8 cellular contexts compared by ENCODE assay signal in the genomic region with DNA sequence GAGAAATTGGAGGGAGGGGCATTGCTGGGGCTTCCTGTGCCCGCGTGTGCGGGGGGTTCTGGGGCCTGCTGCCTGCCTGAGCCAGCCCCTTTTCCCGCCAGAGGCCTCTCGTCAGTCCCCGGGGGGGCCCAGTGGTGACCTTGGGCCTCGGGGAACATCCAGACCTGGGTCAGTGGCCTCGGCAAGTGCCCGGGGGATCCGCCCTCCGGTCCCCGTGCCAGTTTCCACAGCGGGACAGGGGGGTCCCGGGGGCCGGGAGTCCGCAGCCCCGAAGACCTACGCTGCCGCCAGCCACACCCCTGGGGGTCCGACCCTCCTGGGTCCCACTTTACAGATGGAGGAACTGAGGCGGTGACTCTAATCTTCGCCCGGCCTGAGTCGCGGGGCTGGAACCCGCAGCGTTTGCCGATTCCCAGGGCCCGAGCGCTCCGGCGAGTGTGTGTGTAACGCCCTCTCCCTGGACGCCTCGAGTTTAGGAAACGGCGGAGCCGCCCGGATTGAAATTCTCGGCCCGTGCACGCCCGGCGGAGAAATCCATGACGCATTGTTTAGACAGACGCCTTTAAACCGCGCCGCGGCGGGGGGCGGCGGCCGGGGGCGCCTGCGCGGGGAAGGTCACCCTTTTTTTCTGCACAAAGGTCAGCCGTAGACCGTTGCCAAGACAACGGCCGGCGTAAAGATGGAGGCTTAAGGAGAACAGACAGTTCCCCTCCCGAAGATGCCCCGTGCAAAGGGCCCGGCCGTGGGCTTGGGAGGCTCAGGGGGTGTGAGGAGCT. TPM values are rescaled to one million over a fixed set of nuclear protein-coding genes. Genes with fewer than 3 reads are reported as not detected.
DNase-seq lines count a peak whose midpoint lies in the region; ATAC-seq, FAIRE-seq and TF ChIP-seq lines count a peak whose summit lies in the region.

No MANE protein-coding gene starts in this region.

- no peaks in the 10 kb centered on the region for H3K4me1 Mint-ChIP-seq in activated CD8-positive, alpha-beta memory T cell treated with anti-CD3 and anti-CD28 coated beads, Interleukin-2, amount 10 ng/mL, durations not matched to agents 7 days and 5 days

- FAIRE-seq in HepG2 (lab: Jason Lieb, UNC) = no peak

- no peaks in the 10 kb centered on the region for H3K36me3 Mint-ChIP-seq in activated CD8-positive, alpha-beta memory T cell treated with anti-CD3 and anti-CD28 coated beads, Interleukin-2, amount 10 ng/mL, durations not matched to agents 7 days and 5 days

- POLR2A ChIA-PET in SK-N-SH (lab: Yijun Ruan, JAX) (no interaction called here), HepG2 (lab: Yijun Ruan, JAX) (interaction anchor here (0.8 to 2.2 kb wide), 3 partner anchors 17 to 40 kb away, joined by 3 to 5 read pairs (median 4); no protein-coding TSS in a partner anchor)

- peaks cover 27% of the 10 kb centered on the region for H3K27me3 Mint-ChIP-seq in activated CD8-positive, alpha-beta memory T cell treated with anti-CD3 and anti-CD28 coated beads, Interleukin-2, amount 10 ng/mL, durations not matched to agents 7 days and 5 days

- intact Hi-C loops in HepG2 (cut with micrococcal nuclease; ENCODE audit: unreplicated experiment) = no loop called here

- peak overlapping the region in 1 of 2 experiments; percentile 29; a peak in 3 of 4 replicates for H3K4me3 ChIP-seq in SK-N-SH (ENCODE audit: low read depth in 2 of 2, low read length in 1 of 2)
- H3K4me3 ChIP-seq in coronary artery = peak overlapping the region; percentile 60
- H3K4me3 ChIP-seq in HepG2 (replicated peaks in 1 of 3; ENCODE audit: insufficient read depth in 1 of 3, low read depth in 2 of 3, low read length in 3 of 3) = peak overlapping the region; percentile 35 to 71 (median 48); a peak in 5 of 6 replicates

- no peak overlapping the region for H3K27ac ChIP-seq in SK-N-SH (ENCODE audit: low read depth in 2 of 2, low read length in 1 of 2)
- no peak overlapping the region for H3K27ac ChIP-seq in coronary artery
- H3K27ac ChIP-seq in HepG2 (ENCODE audit: extremely low read length, insufficient read depth, low read length) = peak overlapping the region; percentile 63

- H3K9me3 ChIP-seq in SK-N-SH (no peaks in the 10 kb centered on the region), HepG2 (ENCODE audit: low read length) (no peaks in the 10 kb centered on the region)

- TF ChIP-seq RAD21 in SK-N-SH (IDR thresholded peaks at IDR 0.05; ENCODE audit: low read length) = no peak
- TF ChIP-seq RAD21 in HepG2 (CRISPR knock-in tag; IDR thresholded peaks at IDR 0.05) = 0 out of 2 replicates have a peak, but pooled peaks have one; percentile 5

- CTCF ChIA-PET in activated CD8-positive, alpha-beta memory T cell treated with anti-CD3 and anti-CD28 coated beads, Interleukin-2, amount 10 ng/mL, durations not matched to agents 7 days and 5 days (lab: Charles Lee) = interaction anchor here (0.7 kb wide), 1 partner anchor 11 kb away, joined by 3 read pairs; no protein-coding TSS in a partner anchor
- CTCF ChIA-PET in SK-N-SH (lab: Yijun Ruan, JAX) = interaction anchor here (1.3 to 1.5 kb wide), 3 partner anchors 9 to 36 kb away, joined by 3 to 17 read pairs (median 3); no protein-coding TSS in a partner anchor
- CTCF ChIA-PET in HepG2 (lab: Yijun Ruan, JAX; ENCODE audit: low intra/inter-chr PET ratio, low total read pairs) = no interaction called here

- no peaks in the 10 kb centered on the region for H3K79me2 ChIP-seq in SK-N-SH (ENCODE audit: insufficient read depth)
- H3K79me2 ChIP-seq in HepG2 (ENCODE audit: insufficient read depth, low read length) = no peaks in the 10 kb centered on the region

- WGBS in SK-N-SH (ENCODE audit: low lambda C conversion rate) = 23% methylated on average over 44 of the region's 66 CpGs
- WGBS in HepG2 (ENCODE audit: low lambda C conversion rate) = 3% methylated on average over 18 of the region's 66 CpGs

- ATAC-seq in activated CD8-positive, alpha-beta memory T cell treated with anti-CD3 and anti-CD28 coated beads, Interleukin-2, amount 10 ng/mL, durations not matched to agents 7 days and 5 days = no peak
- ATAC-seq in HepG2 = peak; percentile 73
- ATAC-seq in GM19328 (IDR thresholded peaks at IDR 0.05; ENCODE audit: unreplicated experiment) = no peak

- H3K36me3 ChIP-seq in SK-N-SH (replicated peaks in 1 of 2; ENCODE audit: control insufficient read depth in 1 of 2, insufficient read depth in 2 of 2, low read length in 1 of 2) (no peaks in the 10 kb centered on the region), HepG2 (replicated peaks in 1 of 2; ENCODE audit: control insufficient read depth in 1 of 2, insufficient read depth in 2 of 2, low read length in 2 of 2) (no peaks in the 10 kb centered on the region)

- peak overlapping the region; percentile 63; the same call in 1 of the 2 replicates for H3K4me2 ChIP-seq in SK-N-SH
- H3K4me2 ChIP-seq in HepG2 (ENCODE audit: low read depth, low read length) = peak overlapping the region; percentile 75

- peak overlapping the region; percentile 84; the same call in 1 of the 2 replicates for H2AFZ ChIP-seq in SK-N-SH (ENCODE audit: low read depth)
- H2AFZ ChIP-seq in HepG2 (ENCODE audit: low read length) = no peak overlapping the region

- in situ Hi-C loops in HepG2 (cut with HindIII; ENCODE audit: extremely low pct_ligation_motif_present, low pct_unique_long_range_greater_than_20kb) = no loop called here

- TF ChIP-seq EP300 in SK-N-SH (IDR thresholded peaks at IDR 0.05; ENCODE audit: borderline replicate concordance in 1 of 2, low read depth in 1 of 2, low read length in 1 of 2) (no peak), HepG2 (IDR thresholded peaks at IDR 0.05; ENCODE audit: low read depth in 2 of 2, low read length in 2 of 2) (peak; percentile 16 to 53; a peak in 2 of 4 replicates), HepG2 (CRISPR knock-in tag; IDR thresholded peaks at IDR 0.05; ENCODE audit: borderline replicate concordance) (peak; percentile 22; the same call in 1 of the 2 replicates)

- no peaks in the 10 kb centered on the region for H3K9me3 Mint-ChIP-seq in activated CD8-positive, alpha-beta memory T cell treated with anti-CD3 and anti-CD28 coated beads, Interleukin-2, amount 10 ng/mL, durations not matched to agents 7 days and 5 days (ENCODE audit: low read depth)

- H3K4me1 ChIP-seq in SK-N-SH (ENCODE audit: control insufficient read depth in 1 of 2, insufficient read depth in 2 of 2, low read depth in 1 of 2, low read length in 1 of 2) (no peaks in the 10 kb centered on the region; a peak in 1 of 4 replicates), HepG2 (ENCODE audit: insufficient read depth, low read length) (peaks cover 51% of the 10 kb centered on the region)

- H3K9ac ChIP-seq in SK-N-SH = 0 out of 2 replicates have a peak overlapping the region, but pooled peaks have one; percentile 28
- H3K9ac ChIP-seq in HepG2 (ENCODE audit: insufficient read depth, low read depth, low read length) = peak overlapping the region; percentile 71

- no peak for TF ChIP-seq CTCF in SK-N-SH (IDR thresholded peaks at IDR 0.05)
- TF ChIP-seq CTCF in coronary artery (IDR thresholded peaks at IDR 0.05) = no peak
- no peak for TF ChIP-seq CTCF in HepG2 (CRISPR knock-in tag; IDR thresholded peaks at IDR 0.05)

- 0 out of 4 replicates have a peak, but pooled peaks of 1 of the 2 experiments have one; percentile 48 for TF ChIP-seq POLR2A in HepG2 (IDR thresholded peaks at IDR 0.05; ENCODE audit: insufficient read depth in 1 of 2, low read depth in 2 of 2, low read length in 2 of 2)

- no peaks in the 10 kb centered on the region for H3K27me3 ChIP-seq in SK-N-SH (ENCODE audit: insufficient read depth)
- no peaks in the 10 kb centered on the region; a peak in 2 of 5 replicates for H3K27me3 ChIP-seq in HepG2 (ENCODE audit: control insufficient read depth in 1 of 2, insufficient read depth in 2 of 2, low read length in 2 of 2)

- H4K20me1 ChIP-seq in SK-N-SH (ENCODE audit: insufficient read depth) (no peaks in the 10 kb centered on the region), HepG2 (ENCODE audit: insufficient read depth, low read length) (no peaks in the 10 kb centered on the region)

- peaks cover 3% of the 10 kb centered on the region for H3F3A ChIP-seq in SK-N-SH (replicated peaks; ENCODE audit: insufficient read depth)

- H3K27ac Mint-ChIP-seq in activated CD8-positive, alpha-beta memory T cell treated with anti-CD3 and anti-CD28 coated beads, Interleukin-2, amount 10 ng/mL, durations not matched to agents 7 days and 5 days = no peak overlapping the region

- H3K4me3 Mint-ChIP-seq in activated CD8-positive, alpha-beta memory T cell treated with anti-CD3 and anti-CD28 coated beads, Interleukin-2, amount 10 ng/mL, durations not matched to agents 7 days and 5 days = no peak overlapping the region

- peak; percentile 69 for DNase-seq in activated CD8-positive, alpha-beta memory T cell treated with anti-CD3 and anti-CD28 coated beads for 24 hours
- no peak for DNase-seq in activated CD8-positive, alpha-beta memory T cell treated with anti-CD3 and anti-CD28 coated beads, Interleukin-2, amount 10 ng/mL, durations not matched to agents 7 days and 5 days
- peak; percentile 84 for DNase-seq in SK-N-SH
- peak; percentile 82 for DNase-seq in coronary artery (ENCODE audit: low spot score)
- peak; percentile 82 for DNase-seq in HepG2 (ENCODE audit: low spot score)
- DNase-seq in stimulated activated CD8-positive, alpha-beta memory T cell treated with anti-CD3 and anti-CD28 coated beads, Interleukin-4, amount 100 ng/mL, for 24 hours (ENCODE audit: low read depth) = peak; percentile 22
- no peak for DNase-seq in NCI-H187 treated with DMSO at 0.1 percent for 48 hours (lab: John Stamatoyannopoulos, UW)

- H3K9me2 ChIP-seq in SK-N-SH = no peaks in the 10 kb centered on the region

- BruUV-seq in HepG2 (replicated peaks; lab: Mats Ljungman, UMichigan) = TSS peak; percentile 91

RNA-seq across cellular contexts. Expression of a gene that starts 39.3 kb away (rescaled TPM):
- total RNA-seq in activated CD8-positive, alpha-beta memory T cell treated with anti-CD3 and anti-CD28 coated beads, Interleukin-2, amount 10 ng/mL, durations not matched to agents 7 days and 5 days = not detected
- 0.67 and 1.1 TPM in 2 replicates for polyA plus RNA-seq in SK-N-SH (2012; rRNA removed)
- 0.39 and 0.63 TPM in 2 replicates for polyA plus RNA-seq in SK-N-SH (2012; cell fraction: cytosol; rRNA removed)
- 0.33 and 0.44 TPM in 2 replicates for polyA plus RNA-seq in SK-N-SH (2012; cell fraction: nucleus; rRNA removed)
- total RNA-seq in HepG2 (2016; rRNA removed; fragmentation: Illumina TruSeq; extraction: Trizol) = 4.3 and 9.9 TPM in 2 replicates
- 15.0 and 18.4 TPM in 2 replicates for total RNA-seq in HepG2 (2016; cell fraction: cytosol; rRNA removed; fragmentation: Illumina TruSeq; extraction: Trizol; ENCODE audit: low read depth)
- 5.2 and 11.1 TPM in 2 replicates for total RNA-seq in HepG2 (2016; cell fraction: insoluble cytoplasmic fraction; rRNA removed; fragmentation: Illumina TruSeq; extraction: Trizol)
- 27.1 and 33.2 TPM in 2 replicates for total RNA-seq in HepG2 (2016; cell fraction: membrane; rRNA removed; fragmentation: Illumina TruSeq; extraction: Trizol)
- 3.7 and 6.5 TPM in 2 replicates for total RNA-seq in HepG2 (2016; cell fraction: nucleus; rRNA removed; fragmentation: Illumina TruSeq; extraction: Trizol)
- 6.0 and 11.1 TPM in 2 replicates for polyA plus RNA-seq in HepG2 (2011; rRNA removed)
- 7.3 and 14.1 TPM in 2 replicates for polyA plus RNA-seq in HepG2 (2011; cell fraction: cytosol; rRNA removed)
- 17.9 and 19.5 TPM in 2 replicates for polyA plus RNA-seq in HepG2 (2011; cell fraction: nucleus; rRNA removed)
- polyA plus RNA-seq in HepG2 (2012) = 6.4 and 6.8 TPM in 2 replicates
- polyA plus RNA-seq in HepG2 (2016; cell fraction: cytosol; fragmentation: Illumina TruSeq; extraction: Trizol; ENCODE audit: low read depth) = 17.9 and 19.1 TPM in 2 replicates
- polyA plus RNA-seq in HepG2 (2016; cell fraction: insoluble cytoplasmic fraction; fragmentation: Illumina TruSeq; extraction: Trizol; ENCODE audit: low read depth) = 7.9 and 11.2 TPM in 2 replicates
- polyA plus RNA-seq in HepG2 (2016; cell fraction: membrane; fragmentation: Illumina TruSeq; extraction: Trizol; ENCODE audit: low read depth) = 27.7 and 33.0 TPM in 2 replicates
- 11.7 and 13.4 TPM in 2 replicates for polyA plus RNA-seq in HepG2 (2016; cell fraction: nucleus; fragmentation: Illumina TruSeq; extraction: Trizol; ENCODE audit: insufficient read depth, low read depth)
- 0.28 and 20.0 TPM in 2 replicates for polyA minus RNA-seq in HepG2 (2011; rRNA and poly(A)+ RNA removed; ENCODE audit: low replicate concordance)
- polyA minus RNA-seq in HepG2 (2011; cell fraction: cytosol; rRNA and poly(A)+ RNA removed) = 23.0 and 23.8 TPM in 2 replicates
- polyA minus RNA-seq in HepG2 (2011; cell fraction: nucleus; rRNA and poly(A)+ RNA removed) = 2.8 and 4.2 TPM in 2 replicates

RNA-seq across cellular contexts. Expression of a gene that starts 49.6 kb away (rescaled TPM):
- total RNA-seq in activated CD8-positive, alpha-beta memory T cell treated with anti-CD3 and anti-CD28 coated beads, Interleukin-2, amount 10 ng/mL, durations not matched to agents 7 days and 5 days = 10 to 100 TPM; 54.7 to 60.3 TPM
- 53.5 and 78.0 TPM in 2 replicates for polyA plus RNA-seq in SK-N-SH (2012; rRNA removed)
- polyA plus RNA-seq in SK-N-SH (2012; cell fraction: cytosol; rRNA removed) = 35.5 and 51.2 TPM in 2 replicates
- polyA plus RNA-seq in SK-N-SH (2012; cell fraction: nucleus; rRNA removed) = 76.2 and 162 TPM in 2 replicates
- total RNA-seq in HepG2 (2016; rRNA removed; fragmentation: Illumina TruSeq; extraction: Trizol) = 21.9 and 31.3 TPM in 2 replicates
- total RNA-seq in HepG2 (2016; cell fraction: cytosol; rRNA removed; fragmentation: Illumina TruSeq; extraction: Trizol; ENCODE audit: low read depth) = 67.5 and 90.2 TPM in 2 replicates
- total RNA-seq in HepG2 (2016; cell fraction: insoluble cytoplasmic fraction; rRNA removed; fragmentation: Illumina TruSeq; extraction: Trizol) = 14.2 and 28.2 TPM in 2 replicates
- total RNA-seq in HepG2 (2016; cell fraction: membrane; rRNA removed; fragmentation: Illumina TruSeq; extraction: Trizol) = 57.9 and 74.3 TPM in 2 replicates
- total RNA-seq in HepG2 (2016; cell fraction: nucleus; rRNA removed; fragmentation: Illumina TruSeq; extraction: Trizol) = 18.6 and 22.9 TPM in 2 replicates
- 19.5 and 21.2 TPM in 2 replicates for polyA plus RNA-seq in HepG2 (2011; rRNA removed)
- 21.0 and 42.4 TPM in 2 replicates for polyA plus RNA-seq in HepG2 (2011; cell fraction: cytosol; rRNA removed)
- polyA plus RNA-seq in HepG2 (2011; cell fraction: nucleus; rRNA removed) = 45.8 and 49.4 TPM in 2 replicates
- polyA plus RNA-seq in HepG2 (2012) = 14.1 and 18.2 TPM in 2 replicates
- polyA plus RNA-seq in HepG2 (2016; cell fraction: cytosol; fragmentation: Illumina TruSeq; extraction: Trizol; ENCODE audit: low read depth) = 104 and 136 TPM in 2 replicates
- polyA plus RNA-seq in HepG2 (2016; cell fraction: insoluble cytoplasmic fraction; fragmentation: Illumina TruSeq; extraction: Trizol; ENCODE audit: low read depth) = 24.1 and 30.7 TPM in 2 replicates
- 78.9 and 88.8 TPM in 2 replicates for polyA plus RNA-seq in HepG2 (2016; cell fraction: membrane; fragmentation: Illumina TruSeq; extraction: Trizol; ENCODE audit: low read depth)
- 43.0 and 56.8 TPM in 2 replicates for polyA plus RNA-seq in HepG2 (2016; cell fraction: nucleus; fragmentation: Illumina TruSeq; extraction: Trizol; ENCODE audit: insufficient read depth, low read depth)
- 15.5 and 24.8 TPM in 2 replicates for polyA minus RNA-seq in HepG2 (2011; rRNA and poly(A)+ RNA removed; ENCODE audit: low replicate concordance)
- 9.4 and 11.7 TPM in 2 replicates for polyA minus RNA-seq in HepG2 (2011; cell fraction: cytosol; rRNA and poly(A)+ RNA removed)
- polyA minus RNA-seq in HepG2 (2011; cell fraction: nucleus; rRNA and poly(A)+ RNA removed) = 6.5 and 6.8 TPM in 2 replicates

RNA-seq across cellular contexts. Expression of a gene that starts 55.8 kb away (rescaled TPM):
- 100 to 1,000 TPM; 189 to 210 TPM for total RNA-seq in activated CD8-positive, alpha-beta memory T cell treated with anti-CD3 and anti-CD28 coated beads, Interleukin-2, amount 10 ng/mL, durations not matched to agents 7 days and 5 days
- polyA plus RNA-seq in SK-N-SH (2012; rRNA removed) (762 and 857 TPM in 2 replicates), HepG2 (2011; rRNA removed) (140 and 177 TPM in 2 replicates)
- polyA plus RNA-seq in SK-N-SH (2012; cell fraction: cytosol; rRNA removed) = 628 and 677 TPM in 2 replicates
- polyA plus RNA-seq in SK-N-SH (2012; cell fraction: nucleus; rRNA removed) = 2,521 and 3,638 TPM in 2 replicates
- total RNA-seq in HepG2 (2016; rRNA removed; fragmentation: Illumina TruSeq; extraction: Trizol) = 133 and 135 TPM in 2 replicates
- 96.6 and 116 TPM in 2 replicates for total RNA-seq in HepG2 (2016; cell fraction: cytosol; rRNA removed; fragmentation: Illumina TruSeq; extraction: Trizol; ENCODE audit: low read depth)
- 122 and 153 TPM in 2 replicates for total RNA-seq in HepG2 (2016; cell fraction: insoluble cytoplasmic fraction; rRNA removed; fragmentation: Illumina TruSeq; extraction: Trizol)
- 83.7 and 88.2 TPM in 2 replicates for total RNA-seq in HepG2 (2016; cell fraction: membrane; rRNA removed; fragmentation: Illumina TruSeq; extraction: Trizol)
- total RNA-seq in HepG2 (2016; cell fraction: nucleus; rRNA removed; fragmentation: Illumina TruSeq; extraction: Trizol) = 100 and 108 TPM in 2 replicates
- polyA plus RNA-seq in HepG2 (2011; cell fraction: cytosol; rRNA removed) = 120 and 152 TPM in 2 replicates
- 887 and 1,037 TPM in 2 replicates for polyA plus RNA-seq in HepG2 (2011; cell fraction: nucleus; rRNA removed)
- 154 and 221 TPM in 2 replicates for polyA plus RNA-seq in HepG2 (2012)
- polyA plus RNA-seq in HepG2 (2016; cell fraction: cytosol; fragmentation: Illumina TruSeq; extraction: Trizol; ENCODE audit: low read depth) = 39.2 and 45.5 TPM in 2 replicates
- polyA plus RNA-seq in HepG2 (2016; cell fraction: insoluble cytoplasmic fraction; fragmentation: Illumina TruSeq; extraction: Trizol; ENCODE audit: low read depth) = 156 and 182 TPM in 2 replicates
- 63.6 and 72.0 TPM in 2 replicates for polyA plus RNA-seq in HepG2 (2016; cell fraction: membrane; fragmentation: Illumina TruSeq; extraction: Trizol; ENCODE audit: low read depth)
- 293 and 318 TPM in 2 replicates for polyA plus RNA-seq in HepG2 (2016; cell fraction: nucleus; fragmentation: Illumina TruSeq; extraction: Trizol; ENCODE audit: insufficient read depth, low read depth)
- polyA minus RNA-seq in HepG2 (2011; rRNA and poly(A)+ RNA removed; ENCODE audit: low replicate concordance) = 38.8 and 49.7 TPM in 2 replicates
- 32.8 and 38.9 TPM in 2 replicates for polyA minus RNA-seq in HepG2 (2011; cell fraction: cytosol; rRNA and poly(A)+ RNA removed)
- 106 and 131 TPM in 2 replicates for polyA minus RNA-seq in HepG2 (2011; cell fraction: nucleus; rRNA and poly(A)+ RNA removed)

RNA-seq across cellular contexts. Expression of a gene that starts 58.7 kb away (rescaled TPM):
- 100 to 1,000 TPM; 124 to 135 TPM for total RNA-seq in activated CD8-positive, alpha-beta memory T cell treated with anti-CD3 and anti-CD28 coated beads, Interleukin-2, amount 10 ng/mL, durations not matched to agents 7 days and 5 days
- polyA plus RNA-seq in SK-N-SH (2012; rRNA removed) = 52.5 and 66.4 TPM in 2 replicates
- polyA plus RNA-seq in SK-N-SH (2012; cell fraction: cytosol; rRNA removed) = 22.6 and 43.2 TPM in 2 replicates
- polyA plus RNA-seq in SK-N-SH (2012; cell fraction: nucleus; rRNA removed) = 49.8 and 83.8 TPM in 2 replicates
- 41.9 and 66.9 TPM in 2 replicates for total RNA-seq in HepG2 (2016; rRNA removed; fragmentation: Illumina TruSeq; extraction: Trizol)
- 18.8 and 21.5 TPM in 2 replicates for total RNA-seq in HepG2 (2016; cell fraction: cytosol; rRNA removed; fragmentation: Illumina TruSeq; extraction: Trizol; ENCODE audit: low read depth)
- 44.6 and 65.2 TPM in 2 replicates for total RNA-seq in HepG2 (2016; cell fraction: insoluble cytoplasmic fraction; rRNA removed; fragmentation: Illumina TruSeq; extraction: Trizol)
- total RNA-seq in HepG2 (2016; cell fraction: membrane; rRNA removed; fragmentation: Illumina TruSeq; extraction: Trizol) = 20.5 and 26.2 TPM in 2 replicates
- 38.7 and 47.0 TPM in 2 replicates for total RNA-seq in HepG2 (2016; cell fraction: nucleus; rRNA removed; fragmentation: Illumina TruSeq; extraction: Trizol)
- polyA plus RNA-seq in HepG2 (2011; rRNA removed) = 34.3 and 39.2 TPM in 2 replicates
- 40.7 and 105 TPM in 2 replicates for polyA plus RNA-seq in HepG2 (2011; cell fraction: cytosol; rRNA removed)
- polyA plus RNA-seq in HepG2 (2011; cell fraction: nucleus; rRNA removed) = 81.3 and 103 TPM in 2 replicates
- polyA plus RNA-seq in HepG2 (2012) = 23.8 and 33.4 TPM in 2 replicates
- 23.8 and 28.5 TPM in 2 replicates for polyA plus RNA-seq in HepG2 (2016; cell fraction: cytosol; fragmentation: Illumina TruSeq; extraction: Trizol; ENCODE audit: low read depth)
- 44.9 and 52.6 TPM in 2 replicates for polyA plus RNA-seq in HepG2 (2016; cell fraction: insoluble cytoplasmic fraction; fragmentation: Illumina TruSeq; extraction: Trizol; ENCODE audit: low read depth)
- 17.9 and 21.2 TPM in 2 replicates for polyA plus RNA-seq in HepG2 (2016; cell fraction: membrane; fragmentation: Illumina TruSeq; extraction: Trizol; ENCODE audit: low read depth)
- polyA plus RNA-seq in HepG2 (2016; cell fraction: nucleus; fragmentation: Illumina TruSeq; extraction: Trizol; ENCODE audit: insufficient read depth, low read depth) = 72.2 and 84.5 TPM in 2 replicates
- polyA minus RNA-seq in HepG2 (2011; rRNA and poly(A)+ RNA removed; ENCODE audit: low replicate concordance) = 40.5 and 74.3 TPM in 2 replicates
- polyA minus RNA-seq in HepG2 (2011; cell fraction: cytosol; rRNA and poly(A)+ RNA removed) = 34.4 and 46.1 TPM in 2 replicates
- 8.9 and 9.0 TPM in 2 replicates for polyA minus RNA-seq in HepG2 (2011; cell fraction: nucleus; rRNA and poly(A)+ RNA removed)

Comparison
In these comparisons a context has a peak if more than half of its experiments do, and no peak if none do; other contexts are left out.
1. DNase-seq: peak in activated CD8-positive, alpha-beta memory T cell treated with anti-CD3 and anti-CD28 coated beads for 24 hours (single experiment), SK-N-SH (single experiment), coronary artery (single experiment), HepG2 (single experiment) and stimulated activated CD8-positive, alpha-beta memory T cell treated with anti-CD3 and anti-CD28 coated beads, Interleukin-4, amount 100 ng/mL, for 24 hours (single experiment); none in activated CD8-positive, alpha-beta memory T cell treated with anti-CD3 and anti-CD28 coated beads, Interleukin-2, amount 10 ng/mL, durations not matched to agents 7 days and 5 days (single experiment) and NCI-H187 treated with DMSO at 0.1 percent for 48 hours (single experiment).
2. RNA of a gene that starts 39.3 kb away (total RNA-seq): 3.7 to 33.2 TPM in HepG2; not detected in activated CD8-positive, alpha-beta memory T cell treated with anti-CD3 and anti-CD28 coated beads, Interleukin-2, amount 10 ng/mL, durations not matched to agents 7 days and 5 days; every median in the first group is over 4 times any median in the second.